ENCODE assay signal across 10 cellular contexts in the genomic region with DNA sequence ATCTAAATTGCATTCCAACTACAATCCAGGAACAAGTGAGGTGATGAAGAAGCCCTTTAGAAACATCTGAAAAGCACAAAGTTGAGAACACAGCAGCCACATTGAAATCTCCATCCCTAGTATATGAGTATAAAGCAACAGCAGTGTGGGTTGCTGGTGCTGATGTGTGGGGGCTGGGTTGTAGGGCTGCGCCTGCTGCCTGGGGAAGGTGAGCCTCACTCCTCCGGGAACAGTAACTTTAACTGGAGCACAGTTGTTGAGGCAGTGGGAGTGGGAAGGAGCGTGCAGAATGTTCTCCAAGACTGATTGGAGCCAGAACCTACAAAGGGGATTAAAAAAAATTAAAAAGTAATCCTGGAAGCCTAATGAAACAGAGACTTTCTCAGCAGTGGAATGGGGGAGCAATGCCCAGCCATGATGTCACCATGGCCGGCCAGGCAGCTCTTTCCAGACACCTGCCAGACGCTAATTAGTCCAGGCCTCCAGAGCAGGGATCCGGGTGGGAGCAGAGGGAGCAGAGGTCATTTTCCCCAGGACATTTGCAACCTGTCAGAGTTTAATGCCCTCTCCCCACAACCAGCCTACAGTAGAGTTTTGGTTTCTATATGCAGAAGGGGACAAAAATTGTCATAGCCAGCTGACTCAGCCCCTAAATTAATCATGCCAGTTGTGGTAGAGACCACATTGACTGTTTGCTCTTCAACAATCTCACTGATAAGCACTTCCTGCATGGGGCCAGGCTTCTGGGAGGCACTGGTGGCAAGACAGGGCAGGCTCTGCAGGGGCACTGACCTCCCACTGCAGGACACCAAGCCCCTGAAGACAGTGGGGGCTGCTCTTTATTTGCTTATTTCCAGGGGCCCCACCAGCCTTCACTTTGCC.
DNase-seq lines count a peak whose midpoint lies in the region; ATAC-seq and TF ChIP-seq lines count a peak whose summit lies in the region.
"Had no signal": no experiment of that assay in that cellular context is flagged by ENCODE, and none has a peak within 500 bp of the region (broad histone marks: within the 10 kb centered on the region; RNA-seq: fewer than 3 reads in every experiment).

No MANE protein-coding gene starts in this region.

- H3K36me3 Mint-ChIP-seq in activated CD8-positive, alpha-beta T cell treated with anti-CD3 and anti-CD28 coated beads, Interleukin-2, amount 10 ng/mL, durations not matched to agents 7 days and 5 days (ENCODE audit: low read depth), result no peaks in the 10 kb centered on the region
- H3K36me3 Mint-ChIP-seq in nephron (ENCODE audit: low read depth), result no peaks in the 10 kb centered on the region

- in situ Hi-C loops in Caki2 (cut with HindIII; ENCODE audit: low pct_unique_long_range_greater_than_20kb, low sequenced_read_pairs), result no loop called here

- CTCF ChIA-PET in activated CD8-positive, alpha-beta T cell treated with anti-CD3 and anti-CD28 coated beads, Interleukin-2, amount 10 ng/mL, durations not matched to agents 7 days and 5 days (lab: Charles Lee), result interaction anchor here (2.0 kb wide), 1 partner anchor 92 kb away, joined by 8 read pairs; no protein-coding TSS in a partner anchor

- POLR2A ChIA-PET in activated CD8-positive, alpha-beta T cell treated with anti-CD3 and anti-CD28 coated beads, Interleukin-2, amount 10 ng/mL, durations not matched to agents 7 days and 5 days (lab: Charles Lee), result no interaction called here

- no peaks in the 10 kb centered on the region for H3K27me3 Mint-ChIP-seq in activated CD8-positive, alpha-beta T cell treated with anti-CD3 and anti-CD28 coated beads, Interleukin-2, amount 10 ng/mL, durations not matched to agents 7 days and 5 days (ENCODE audit: low read depth)
- peaks cover 4% of the 10 kb centered on the region for H3K27me3 Mint-ChIP-seq in nephron (ENCODE audit: low read depth)

- intact Hi-C loops in sciatic nerve (cut with DNase I), result no loop called here

- H3K27ac Mint-ChIP-seq in activated CD8-positive, alpha-beta T cell treated with anti-CD3 and anti-CD28 coated beads, Interleukin-2, amount 10 ng/mL, durations not matched to agents 7 days and 5 days, result peak overlapping the region; percentile 69
- H3K27ac Mint-ChIP-seq in nephron, result peak overlapping the region in 2 of 3 experiments; percentile 26 to 28

- H3K9me3 Mint-ChIP-seq in activated CD8-positive, alpha-beta T cell treated with anti-CD3 and anti-CD28 coated beads, Interleukin-2, amount 10 ng/mL, durations not matched to agents 7 days and 5 days (ENCODE audit: insufficient read depth), result no peaks in the 10 kb centered on the region
- no peaks in the 10 kb centered on the region for H3K9me3 Mint-ChIP-seq in nephron

- DNase-seq in Caki2 (ENCODE audit: low read depth) (peak; percentile 5), occipital lobe (lab: John Stamatoyannopoulos, UW) (no peak), NCI-H1105 (lab: John Stamatoyannopoulos, UW) (no peak), sciatic nerve (ENCODE audit: low spot score) (no peak)
- DNase-seq in activated CD8-positive, alpha-beta T cell treated with anti-CD3 and anti-CD28 coated beads, Interleukin-2, amount 10 ng/mL, durations not matched to agents 7 days and 5 days, result peak; percentile 66
- DNase-seq: NCI-H446, upper lobe of left lung had no signal

- TF ChIP-seq CTCF in nephron (IDR thresholded peaks at IDR 0.05; ENCODE audit: unreplicated experiment in 3 of 3), result no peak

- ATAC-seq in HG02981 (IDR thresholded peaks at IDR 0.05; ENCODE audit: unreplicated experiment), result peak; percentile 52
- peak; percentile 77 for ATAC-seq in activated CD8-positive, alpha-beta T cell treated with anti-CD3 and anti-CD28 coated beads, Interleukin-2, amount 10 ng/mL, durations not matched to agents 7 days and 5 days
- ATAC-seq in HG02588 (IDR thresholded peaks at IDR 0.05; ENCODE audit: unreplicated experiment), result no peak
- no peak for ATAC-seq in sciatic nerve

- H3K4me1 Mint-ChIP-seq in activated CD8-positive, alpha-beta T cell treated with anti-CD3 and anti-CD28 coated beads, Interleukin-2, amount 10 ng/mL, durations not matched to agents 7 days and 5 days (ENCODE audit: low read depth), result peaks cover 60% of the 10 kb centered on the region
- peaks cover 8% of the 10 kb centered on the region for H3K4me1 Mint-ChIP-seq in nephron

- peak overlapping the region; percentile 32 for H3K4me3 Mint-ChIP-seq in activated CD8-positive, alpha-beta T cell treated with anti-CD3 and anti-CD28 coated beads, Interleukin-2, amount 10 ng/mL, durations not matched to agents 7 days and 5 days
- no peak overlapping the region for H3K4me3 Mint-ChIP-seq in nephron

Comparison
In these comparisons a context has a peak if more than half of its experiments do, and no peak if none do; other contexts are left out.
1. DNase-seq: peak in Caki2 (single experiment) and activated CD8-positive, alpha-beta T cell treated with anti-CD3 and anti-CD28 coated beads, Interleukin-2, amount 10 ng/mL, durations not matched to agents 7 days and 5 days (single experiment); none in occipital lobe (single experiment), NCI-H1105 (single experiment) and sciatic nerve (single experiment).
2. ATAC-seq: peak in HG02981 (single experiment) and activated CD8-positive, alpha-beta T cell treated with anti-CD3 and anti-CD28 coated beads, Interleukin-2, amount 10 ng/mL, durations not matched to agents 7 days and 5 days (single experiment); none in HG02588 (single experiment) and sciatic nerve (single experiment).